In genomic region chr10:70440296-70441160, GRCh38 we compare ENCODE assay signal across 1 cellular context.
TF ChIP-seq lines count a peak whose summit lies in the region.

No MANE protein-coding gene starts in this region.

TF ChIP-seq in H1, 55 proteins besides CTCF, POLR2A, EP300 and RAD21:
- TF ChIP-seq, protein P1, sequence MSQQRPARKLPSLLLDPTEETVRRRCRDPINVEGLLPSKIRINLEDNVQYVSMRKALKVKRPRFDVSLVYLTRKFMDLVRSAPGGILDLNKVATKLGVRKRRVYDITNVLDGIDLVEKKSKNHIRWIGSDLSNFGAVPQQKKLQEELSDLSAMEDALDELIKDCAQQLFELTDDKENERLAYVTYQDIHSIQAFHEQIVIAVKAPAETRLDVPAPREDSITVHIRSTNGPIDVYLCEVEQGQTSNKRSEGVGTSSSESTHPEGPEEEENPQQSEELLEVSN (IDR thresholded peaks at IDR 0.05) = peak; percentile 48; the same call in 1 of the 2 replicates
- TF ChIP-seq, protein P2, sequence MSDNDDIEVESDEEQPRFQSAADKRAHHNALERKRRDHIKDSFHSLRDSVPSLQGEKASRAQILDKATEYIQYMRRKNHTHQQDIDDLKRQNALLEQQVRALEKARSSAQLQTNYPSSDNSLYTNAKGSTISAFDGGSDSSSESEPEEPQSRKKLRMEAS (IDR thresholded peaks at IDR 0.05) = peak; percentile 54
- TF ChIP-seq BACH1 (IDR thresholded peaks at IDR 0.05; ENCODE audit: low read length) (no peak), YY1 (IDR thresholded peaks at IDR 0.05; ENCODE audit: low read depth, low read length) (no peak), CTBP2 (IDR thresholded peaks at IDR 0.05; ENCODE audit: borderline replicate concordance, insufficient read depth, insufficient read length, low read length) (peak; percentile 11), RNF2 (IDR thresholded peaks at IDR 0.05; ENCODE audit: borderline replicate concordance, low read depth, low read length, missing control alignments, poor library complexity, severe bottlenecking) (peak; percentile 36), CREB1 (IDR thresholded peaks at IDR 0.05) (peak; percentile 15; the same call in 1 of the 2 replicates), RXRA (IDR thresholded peaks at IDR 0.05; ENCODE audit: insufficient read depth, low read depth, low read length) (0 out of 2 replicates have a peak, but pooled peaks have one; percentile 33), SUZ12 (IDR thresholded peaks at IDR 0.05; ENCODE audit: low read length) (peak; percentile 84), SIN3A (conservative IDR thresholded peaks at IDR 0.05 in 1 of 2, IDR thresholded peaks at IDR 0.05 in 1 of 2; ENCODE audit: low read depth in 1 of 2, low read length in 2 of 2) (0 out of 4 replicates have a peak, but pooled peaks of 1 of the 2 experiments have one; percentile 19), BRCA1 (IDR thresholded peaks at IDR 0.05; ENCODE audit: low read depth, low read length) (no peak), CHD2 (IDR thresholded peaks at IDR 0.05; ENCODE audit: low read length) (no peak), EZH2 (IDR thresholded peaks at IDR 0.05; ENCODE audit: low read depth, low read length, severe bottlenecking) (peak; percentile 78), ASH2L (IDR thresholded peaks at IDR 0.05; ENCODE audit: low read length) (peak; percentile 45), ATF2 (IDR thresholded peaks at IDR 0.05; ENCODE audit: low read length) (no peak), KDM1A (IDR thresholded peaks at IDR 0.05; ENCODE audit: borderline replicate concordance, low read length) (no peak), EGR1 (IDR thresholded peaks at IDR 0.05; ENCODE audit: borderline replicate concordance, low read depth, low read length) (peak; percentile 59; the same call in 1 of the 2 replicates), RBBP5 (IDR thresholded peaks at IDR 0.05; ENCODE audit: borderline replicate concordance, low read depth, low read length) (no peak), KDM4A (IDR thresholded peaks at IDR 0.05; ENCODE audit: low read depth, low read length, severe bottlenecking) (peak; percentile 43)
- TF ChIP-seq, protein P3, sequence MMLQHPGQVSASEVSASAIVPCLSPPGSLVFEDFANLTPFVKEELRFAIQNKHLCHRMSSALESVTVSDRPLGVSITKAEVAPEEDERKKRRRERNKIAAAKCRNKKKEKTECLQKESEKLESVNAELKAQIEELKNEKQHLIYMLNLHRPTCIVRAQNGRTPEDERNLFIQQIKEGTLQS (IDR thresholded peaks at IDR 0.05; ENCODE audit: insufficient read depth, low read depth, low read length) = no peak
